Comparison of ENCODE assay signal across 1 cellular context in genomic region chr19:38656171-38656981, GRCh38.
TF ChIP-seq lines count a peak whose summit lies in the region.

No MANE protein-coding gene starts in this region.

TF ChIP-seq in A549, 52 proteins besides CTCF, POLR2A, EP300 and RAD21 (continued from another document):
- no peak for TF ChIP-seq RNF2 (IDR thresholded peaks at IDR 0.05; ENCODE audit: borderline replicate concordance, low read depth)
- no peak for TF ChIP-seq KDM1A (IDR thresholded peaks at IDR 0.05; ENCODE audit: low read depth)
- TF ChIP-seq CHD4 (IDR thresholded peaks at IDR 0.05; ENCODE audit: borderline replicate concordance): no peak
- peak; percentile 13 for TF ChIP-seq ATOH8 (CRISPR knock-in tag; IDR thresholded peaks at IDR 0.05; ENCODE audit: low read depth)
- peak; percentile 64 for TF ChIP-seq EHF (CRISPR knock-in tag; IDR thresholded peaks at IDR 0.05)
- no peak for TF ChIP-seq RARB (CRISPR knock-in tag; IDR thresholded peaks at IDR 0.05)
- peak; percentile 35; the same call in 1 of the 2 replicates for TF ChIP-seq HOXB5 (CRISPR knock-in tag; IDR thresholded peaks at IDR 0.05)
- TF ChIP-seq TP53 (CRISPR knock-in tag; IDR thresholded peaks at IDR 0.05): no peak
- no peak for TF ChIP-seq EHMT2 (IDR thresholded peaks at IDR 0.05; ENCODE audit: low read depth)
- peak; percentile 51; the same call in 1 of the 2 replicates for TF ChIP-seq POLR2AphosphoS2 (conservative IDR thresholded peaks at IDR 0.05; ENCODE audit: low read length)
- no peak for TF ChIP-seq HES2 (IDR thresholded peaks at IDR 0.05)
- TF ChIP-seq MAFK (IDR thresholded peaks at IDR 0.05; ENCODE audit: partially characterized antibody): no peak
- no peak for TF ChIP-seq ZC3H11A (IDR thresholded peaks at IDR 0.05)
- peak in 1 of 2 experiments; percentile 49; a peak in 2 of 5 replicates for TF ChIP-seq JUN (IDR thresholded peaks at IDR 0.05)
- no peak for TF ChIP-seq FOSB (CRISPR knock-in tag; IDR thresholded peaks at IDR 0.05)
